25 cellular contexts compared by ENCODE assay signal in the genomic region with DNA sequence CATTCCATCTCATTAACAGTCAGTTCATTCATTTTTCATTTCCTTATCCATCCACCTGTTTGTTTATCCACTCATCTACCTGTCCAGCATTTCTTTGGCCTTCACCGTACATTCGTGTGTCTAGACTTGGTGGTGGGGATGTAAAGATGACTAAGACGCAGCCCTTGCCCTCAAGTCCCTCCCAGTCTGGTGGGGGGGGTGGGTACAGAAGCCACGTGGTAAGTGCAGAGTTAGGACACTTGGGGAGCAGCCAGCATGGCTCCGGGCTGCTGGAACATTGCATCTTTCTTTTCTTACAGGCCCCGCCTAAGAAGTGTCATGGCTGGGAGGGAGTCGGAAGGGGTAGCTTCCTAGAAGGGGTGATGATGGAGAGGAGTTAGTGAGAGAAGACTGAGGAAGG. TPM values are rescaled to one million over a fixed set of nuclear protein-coding genes. Genes with fewer than 3 reads are reported as not detected.
DNase-seq lines count a peak whose midpoint lies in the region; TF ChIP-seq lines count a peak whose summit lies in the region.
"Had no signal": no experiment of that assay in that cellular context is flagged by ENCODE, and none has a peak within 500 bp of the region (broad histone marks: within the 10 kb centered on the region; RNA-seq: fewer than 3 reads in every experiment).

No MANE protein-coding gene starts in this region.

- no peak overlapping the region for H2AK5ac ChIP-seq in trophoblast cell (ENCODE audit: low read length)

- no peak overlapping the region for H2AFZ ChIP-seq in mammary epithelial cell (ENCODE audit: low read depth, low read length)
- H2AFZ ChIP-seq in trophoblast cell (ENCODE audit: insufficient read depth, low read length, poor library complexity), result no peak overlapping the region
- H2AFZ ChIP-seq: GM23338 had no signal

- no peak overlapping the region for H2BK120ac ChIP-seq in trophoblast cell (ENCODE audit: insufficient read depth, low read length, poor library complexity)

- dilution Hi-C loops in mammary epithelial cell (cut with HindIII; ENCODE audit: low sequenced_read_pairs), result no loop called here

- H3K27ac Mint-ChIP-seq in MCF 10A (ENCODE audit: low read depth, unreplicated experiment), result no peak overlapping the region
- H3K27ac Mint-ChIP-seq: CD4-positive, alpha-beta memory T cell; GM23338 had no signal

- H4K20me1 ChIP-seq in mammary epithelial cell (ENCODE audit: insufficient read depth, low read length), result no peaks in the 10 kb centered on the region
- H4K20me1 ChIP-seq: BLaER1 treated with 17β-estradiol and CSF1 and Interleukin-3, amounts not matched to agents 10 nM and 100 nM had no signal

- CTCF ChIA-PET in MCF 10A (lab: Yijun Ruan, JAX), result interaction anchor here (0.7 to 2.4 kb wide), 7 partner anchors 12 to 1324 kb away, joined by 3 to 8 read pairs (median 3); no protein-coding TSS in a partner anchor
- CTCF ChIA-PET in mammary epithelial cell (lab: Charles Lee; ENCODE audit: low non-redundant PET), result no interaction called here

- DNase-seq in MCF 10A (ENCODE audit: unreplicated experiment), result peak; percentile 77
- DNase-seq in mammary epithelial cell, result no peak
- DNase-seq in WERI-Rb-1, result peak; percentile 2
- DNase-seq in fibroblast of villous mesenchyme (ENCODE audit: low read depth), result peak; percentile 42
- DNase-seq in trophoblast cell, result no peak
- no peak for DNase-seq in activated T-cell treated with anti-CD3 and anti-CD28 coated beads for 4 hours
- no peak for DNase-seq in NCI-H446 (lab: John Stamatoyannopoulos, UW)
- DNase-seq in NOMO-1 treated with DMSO at 0.1 percent for 48 hours (lab: John Stamatoyannopoulos, UW; ENCODE audit: unreplicated experiment), result no peak
- DNase-seq: 8988T; Caco-2; CD4-positive, alpha-beta memory T cell; DND-41; HCEC 1CT; MV-4-11; NCI-H1417 treated with DMSO at 0.1 percent for 48 hours; NCI-H187; NCI-H2107; NCI-H510A; NCI-H774; NK-92 treated with Interleukin-12 subunit alpha and Interleukin-12 subunit beta, amount 100 ng/mL, for 24 hours; OCI-M1 had no signal

- peaks cover 1% of the 10 kb centered on the region for H3K79me1 ChIP-seq in trophoblast cell (ENCODE audit: low read length)

- H3K4me1 ChIP-seq in mammary epithelial cell (ENCODE audit: insufficient read depth, low read length) (no peaks in the 10 kb centered on the region), trophoblast cell (ENCODE audit: control insufficient read depth in 1 of 2, insufficient read depth in 2 of 2, low read length in 2 of 2) (peaks cover 9 to 18% of the 10 kb centered on the region in 2 experiments)
- H3K4me1 ChIP-seq: Caco-2, SJSA1 had no signal

- no peaks in the 10 kb centered on the region for H3K4me1 Mint-ChIP-seq in MCF 10A (ENCODE audit: insufficient read depth, unreplicated experiment)
- H3K4me1 Mint-ChIP-seq: CD4-positive, alpha-beta memory T cell had no signal

- H3K36me3 ChIP-seq in mammary epithelial cell (ENCODE audit: insufficient read depth, low read length), result no peaks in the 10 kb centered on the region
- H3K36me3 ChIP-seq in WERI-Rb-1, result no peaks in the 10 kb centered on the region
- H3K36me3 ChIP-seq in trophoblast cell (ENCODE audit: control insufficient read depth in 1 of 2, insufficient read depth in 2 of 2, low read length in 2 of 2), result peaks cover 26 to 36% of the 10 kb centered on the region in 2 experiments
- H3K36me3 ChIP-seq: BLaER1 treated with 17β-estradiol and CSF1 and Interleukin-3, amounts not matched to agents 10 nM and 100 nM; SJSA1 had no signal

- H3K9me3 Mint-ChIP-seq in MCF 10A (ENCODE audit: unreplicated experiment), result peaks cover 13% of the 10 kb centered on the region

- H3K9ac ChIP-seq in mammary epithelial cell (ENCODE audit: insufficient read depth, low read length) (no peak overlapping the region), trophoblast cell (ENCODE audit: low read length) (no peak overlapping the region)
- H3K9ac ChIP-seq: BLaER1 treated with 17β-estradiol and CSF1 and Interleukin-3, amounts not matched to agents 10 nM and 100 nM had no signal

- no peaks in the 10 kb centered on the region for H3K36me3 Mint-ChIP-seq in MCF 10A (ENCODE audit: insufficient read depth, unreplicated experiment)
- H3K36me3 Mint-ChIP-seq: CD4-positive, alpha-beta memory T cell had no signal

- no peak overlapping the region for H2BK12ac ChIP-seq in trophoblast cell (ENCODE audit: low read length)

- no peak overlapping the region for H3K18ac ChIP-seq in trophoblast cell (ENCODE audit: low read length)

- POLR2A ChIA-PET in MCF 10A (lab: Yijun Ruan, JAX), result no interaction called here

- no peak overlapping the region for H3K14ac ChIP-seq in trophoblast cell (ENCODE audit: low read length)

- no peak overlapping the region for H4K8ac ChIP-seq in trophoblast cell (ENCODE audit: low read depth, low read length)

- H3K27me3 ChIP-seq in mammary epithelial cell (ENCODE audit: insufficient read depth, low read length), result no peaks in the 10 kb centered on the region
- H3K27me3 ChIP-seq in WERI-Rb-1 (ENCODE audit: insufficient read depth, low read depth, severe bottlenecking), result no peaks in the 10 kb centered on the region
- no peaks in the 10 kb centered on the region for H3K27me3 ChIP-seq in trophoblast cell (ENCODE audit: insufficient read depth, low read length)
- H3K27me3 ChIP-seq: SJSA1 had no signal

- no peak overlapping the region for H4K12ac ChIP-seq in trophoblast cell (ENCODE audit: low read depth, low read length)

- no peak overlapping the region for H3K23ac ChIP-seq in trophoblast cell (ENCODE audit: low read length)

- peaks cover 11% of the 10 kb centered on the region for H3K27me3 Mint-ChIP-seq in MCF 10A (ENCODE audit: insufficient read depth, unreplicated experiment)

- peak overlapping the region; percentile 20 for H3K4ac ChIP-seq in trophoblast cell (ENCODE audit: low read depth, low read length)

- H3K79me2 ChIP-seq in mammary epithelial cell (ENCODE audit: insufficient read depth, low read length) (no peaks in the 10 kb centered on the region), trophoblast cell (ENCODE audit: control insufficient read depth, insufficient read depth, low read length, poor library complexity) (peaks cover 4% of the 10 kb centered on the region)

- H3K9me3 ChIP-seq in mammary epithelial cell (replicated peaks; ENCODE audit: insufficient read depth, low read length) (no peaks in the 10 kb centered on the region), WERI-Rb-1 (ENCODE audit: severe bottlenecking) (peaks cover 6% of the 10 kb centered on the region), trophoblast cell (ENCODE audit: insufficient read depth, low read depth, low read length) (no peaks in the 10 kb centered on the region)
- H3K9me3 ChIP-seq: Caco-2, SJSA1 had no signal

- H3K4me2 ChIP-seq in mammary epithelial cell (ENCODE audit: insufficient read depth, low read depth, low read length), result no peak overlapping the region
- H3K4me2 ChIP-seq in trophoblast cell (ENCODE audit: low read length), result no peak overlapping the region
- H3K4me2 ChIP-seq: BLaER1 treated with 17β-estradiol and CSF1 and Interleukin-3, amounts not matched to agents 10 nM and 100 nM; GM23338 had no signal

- no peak overlapping the region for H2BK5ac ChIP-seq in trophoblast cell (ENCODE audit: low read depth, low read length, poor library complexity)

- no peak overlapping the region for H3K4me3 Mint-ChIP-seq in MCF 10A (ENCODE audit: unreplicated experiment)
- H3K4me3 Mint-ChIP-seq: CD4-positive, alpha-beta memory T cell; GM23338 had no signal

- no peak for TF ChIP-seq CTCF in MCF 10A (IDR thresholded peaks at IDR 0.05; ENCODE audit: unreplicated experiment)
- no peak for TF ChIP-seq CTCF in mammary epithelial cell (conservative IDR thresholded peaks at IDR 0.05 in 1 of 2, IDR thresholded peaks at IDR 0.05 in 1 of 2; ENCODE audit: extremely low read depth in 1 of 2, insufficient read depth in 1 of 2, low read depth in 1 of 2, low read length in 2 of 2)
- no peak for TF ChIP-seq CTCF in WERI-Rb-1 (IDR thresholded peaks at IDR 0.05; ENCODE audit: low read depth, low read length)
- no peak for TF ChIP-seq CTCF in fibroblast of villous mesenchyme (IDR thresholded peaks at IDR 0.05; ENCODE audit: insufficient read depth, low read depth, low read length)

- WGBS in mammary epithelial cell (ENCODE audit: low coverage, missing lambda C conversion rate), result 51% methylated on average over 7 of the region's 7 CpGs
- WGBS in trophoblast cell (ENCODE audit: extremely low coverage, insufficient coverage, insufficient read length), result no CpG with 5 or more reads among the region's 7 CpGs

- in situ Hi-C loops in mammary epithelial cell (cut with MboI; ENCODE audit: low sequenced_read_pairs in 2 of 2), result loop anchor here in 1 of 2 donors (25.0 kb wide), 2 partner anchors 1115 to 1540 kb away; partner anchors contain the start of gene SCCPDH

- H3K27ac ChIP-seq in mammary epithelial cell (ENCODE audit: insufficient read depth, low read depth, low read length), result no peak overlapping the region
- H3K27ac ChIP-seq in WERI-Rb-1, result no peak overlapping the region
- H3K27ac ChIP-seq in trophoblast cell (ENCODE audit: low read depth, low read length), result no peak overlapping the region
- H3K27ac ChIP-seq: BLaER1 treated with 17β-estradiol and CSF1 and Interleukin-3, amounts not matched to agents 10 nM and 100 nM; SJSA1 had no signal

- BruUV-seq in MCF 10A (replicated peaks; lab: Mats Ljungman, UMichigan) (no TSS peak), mammary epithelial cell (replicated peaks; lab: Mats Ljungman, UMichigan) (no TSS peak)

- H3K4me3 ChIP-seq in mammary epithelial cell (replicated peaks in 1 of 3; ENCODE audit: insufficient read depth in 1 of 3, low read depth in 2 of 3, low read length in 3 of 3) (no peak overlapping the region), WERI-Rb-1 (ENCODE audit: low read depth, low read length) (no peak overlapping the region), fibroblast of villous mesenchyme (ENCODE audit: low read depth, low read length) (no peak overlapping the region), trophoblast cell (ENCODE audit: low read depth, low read length) (no peak overlapping the region)
- H3K4me3 ChIP-seq: BLaER1 treated with 17β-estradiol and CSF1 and Interleukin-3, amounts not matched to agents 10 nM and 100 nM; GM23338; K562; SJSA1 had no signal

- H4K91ac ChIP-seq in trophoblast cell (ENCODE audit: low read depth, low read length), result no peak overlapping the region

- intact Hi-C loops in MCF 10A (cut with micrococcal nuclease), result no loop called here
- intact Hi-C loops in mammary epithelial cell (cut with micrococcal nuclease), result no loop called here

RNA-seq across cellular contexts. Expression of gene KIF26B, which starts 17.2 kb away (rescaled TPM):
- total RNA-seq in MCF 10A (2022) (1.6 and 3.1 TPM in 2 replicates), mammary epithelial cell (10 to 100 TPM in 1 of 2 donors, 1 to 10 TPM in 1; 2.5 to 14.2 TPM), fibroblast of villous mesenchyme (12.1 and 66.0 TPM in 2 replicates)
- polyA plus RNA-seq in mammary epithelial cell, result 0.20 TPM
- 0.31 TPM for polyA minus RNA-seq in mammary epithelial cell
- 17.8 and 18.1 TPM in 2 replicates for polyA plus RNA-seq in trophoblast cell (2013)
- total RNA-seq: CD4-positive, alpha-beta memory T cell had no signal

Comparison
In these comparisons a context has a peak if more than half of its experiments do, and no peak if none do; other contexts are left out.
1. DNase-seq: peak in MCF 10A (single experiment), WERI-Rb-1 (single experiment) and fibroblast of villous mesenchyme (single experiment); none in mammary epithelial cell (single experiment), trophoblast cell (0 of 2), activated T-cell treated with anti-CD3 and anti-CD28 coated beads for 4 hours (single experiment), NCI-H446 (0 of 2) and NOMO-1 treated with DMSO at 0.1 percent for 48 hours (single experiment).